In the genomic region with DNA sequence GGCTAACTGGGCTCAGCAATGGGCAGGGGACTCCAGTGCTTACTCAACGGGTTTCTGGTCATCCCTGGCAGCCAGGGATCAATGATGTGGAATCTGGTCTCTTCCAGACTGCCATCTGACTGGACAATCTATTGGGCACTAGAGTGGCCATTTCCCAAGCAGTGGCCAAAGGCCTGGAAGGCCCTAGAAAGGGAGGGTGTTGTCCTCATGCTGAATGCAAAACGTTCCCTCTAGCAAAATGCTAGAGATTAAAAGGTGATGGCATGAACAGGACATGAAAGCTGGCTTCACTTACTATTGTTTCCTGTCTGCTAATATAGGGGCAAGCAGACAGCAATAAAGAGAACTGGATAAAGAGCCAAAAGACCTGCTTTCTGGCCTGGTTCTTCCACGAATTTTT, we compare ENCODE assay signal across 21 cellular contexts.
DNase-seq lines count a peak whose midpoint lies in the region; ATAC-seq, FAIRE-seq and TF ChIP-seq lines count a peak whose summit lies in the region.
"Had no signal": no experiment of that assay in that cellular context is flagged by ENCODE, and none has a peak within 500 bp of the region (broad histone marks: within the 10 kb centered on the region; RNA-seq: fewer than 3 reads in every experiment).

No MANE protein-coding gene starts in this region.

- H2AFZ ChIP-seq in SK-N-SH (ENCODE audit: low read depth) = no peak overlapping the region
- H2AFZ ChIP-seq in GM23338 = no peak overlapping the region
- no peak overlapping the region for H2AFZ ChIP-seq in H1 (ENCODE audit: low read length)
- H2AFZ ChIP-seq in mesenchymal stem cell (ENCODE audit: low read depth, low read length) = no peak overlapping the region

- TF ChIP-seq CTCF in SK-N-SH (IDR thresholded peaks at IDR 0.05) = no peak
- TF ChIP-seq CTCF in GM23338 (conservative IDR thresholded peaks at IDR 0.05; ENCODE audit: low read depth in 2 of 2) = no peak
- no peak for TF ChIP-seq CTCF in H1 (IDR thresholded peaks at IDR 0.05; ENCODE audit: control extremely low read depth in 1 of 3, insufficient read depth in 1 of 3, low read depth in 1 of 3, low read length in 3 of 3)

- TF ChIP-seq POLR2A in H1 (IDR thresholded peaks at IDR 0.05; ENCODE audit: control extremely low read depth in 1 of 2, low read depth in 2 of 2, low read length in 2 of 2) = no peak

- CTCF ChIA-PET in SK-N-SH (lab: Yijun Ruan, JAX) = interaction anchor here (0.8 to 1.5 kb wide), 2 partner anchors 17 to 153 kb away, joined by 3 to 4 read pairs; no protein-coding TSS in a partner anchor
- CTCF ChIA-PET in H1 (lab: Charles Lee; ENCODE audit: partially characterized antibody) = interaction anchor here (1.3 to 1.5 kb wide), 2 partner anchors 89 to 127 kb away, joined by 3 to 5 read pairs; no protein-coding TSS in a partner anchor

- peaks cover 22% of the 10 kb centered on the region for H3K4me1 Mint-ChIP-seq in GM23338
- H3K4me1 Mint-ChIP-seq: B cell; CD4-positive, CD25-positive, alpha-beta regulatory T cell had no signal

- WGBS in SK-N-SH (ENCODE audit: low lambda C conversion rate) = 23% methylated on average over 3 of the region's 3 CpGs
- 24% methylated on average over 3 of the region's 3 CpGs; no CpG with 5 or more reads in 1 of the 2 experiments for WGBS in H1 (ENCODE audit: extremely low coverage in 1 of 2, insufficient coverage in 1 of 2, insufficient read length in 1 of 2, insufficient replicate concordance in 2 of 2, low coverage in 1 of 2, low lambda C conversion rate in 2 of 2, missing lambda C conversion rate in 1 of 2), 2 experiments
- 40% methylated on average over 3 of the region's 3 CpGs for WGBS in mesenchymal stem cell

- no peak overlapping the region for H3K9ac ChIP-seq in SK-N-SH
- no peak overlapping the region for H3K9ac ChIP-seq in H1 (replicated peaks in 1 of 4; ENCODE audit: extremely low read depth in 1 of 4, low read depth in 3 of 4, low read length in 3 of 4)
- H3K9ac ChIP-seq in mesenchymal stem cell (ENCODE audit: low read length) = no peak overlapping the region
- H3K9ac ChIP-seq: BLaER1 had no signal

- H3K56ac ChIP-seq in H1 (replicated peaks; ENCODE audit: insufficient read length, low read depth, low read length) = no peak overlapping the region

- H2BK120ac ChIP-seq in H1 (replicated peaks; ENCODE audit: low read depth, low read length) (no peak overlapping the region), mesenchymal stem cell (ENCODE audit: low read depth, low read length) (no peak overlapping the region)

- no peak overlapping the region for H2BK20ac ChIP-seq in H1 (ENCODE audit: low read length)

- H3K4me3 Mint-ChIP-seq in GM23338 = 0 out of 3 replicates have a peak overlapping the region, but pooled peaks have one; percentile 36
- H3K4me3 Mint-ChIP-seq: B cell; CD4-positive, CD25-positive, alpha-beta regulatory T cell; CD8-positive, alpha-beta T cell had no signal

- POLR2A ChIA-PET in SK-N-SH (lab: Yijun Ruan, JAX) = interaction anchor here (0.7 to 2.3 kb wide), 10 partner anchors 9 to 83 kb away, joined by 3 to 13 read pairs (median 4); no protein-coding TSS in a partner anchor
- POLR2A ChIA-PET in H1 (lab: Charles Lee; ENCODE audit: partially characterized antibody) = interaction anchor here (1.0 kb wide), 1 partner anchor 14 kb away, joined by 3 read pairs; no protein-coding TSS in a partner anchor

- no peaks in the 10 kb centered on the region for H3K9me2 ChIP-seq in SK-N-SH
- no peaks in the 10 kb centered on the region; the same call in 1 of the 2 replicates for H3K9me2 ChIP-seq in GM23338 (ENCODE audit: insufficient read depth)

- FAIRE-seq in H1 (lab: Jason Lieb, UNC) = peak; percentile 62
- FAIRE-seq: A204.1, G401.6, GM12892 had no signal

- H2AK5ac ChIP-seq in H1 (ENCODE audit: low read depth, low read length) (no peak overlapping the region; the same call in 1 of the 2 replicates), mesenchymal stem cell (ENCODE audit: low read length, severe bottlenecking) (no peak overlapping the region)

- H4K5ac ChIP-seq in H1 (ENCODE audit: insufficient read length, low read depth, low read length) = no peak overlapping the region

- no peaks in the 10 kb centered on the region for H3K9me3 ChIP-seq in SK-N-SH
- H3K9me3 ChIP-seq in H1 (ENCODE audit: insufficient read depth in 2 of 2, low read depth in 1 of 2, low read length in 1 of 2) = no peaks in the 10 kb centered on the region
- no peaks in the 10 kb centered on the region for H3K9me3 ChIP-seq in mesenchymal stem cell (ENCODE audit: control insufficient read depth, low read length)
- H3K9me3 ChIP-seq: BLaER1, Caco-2 had no signal

- TF ChIP-seq EP300 in SK-N-SH (IDR thresholded peaks at IDR 0.05; ENCODE audit: borderline replicate concordance in 1 of 2, low read depth in 1 of 2, low read length in 1 of 2) (peak in 1 of 2 experiments; percentile 78; a peak in 1 of 4 replicates), H1 (IDR thresholded peaks at IDR 0.05; ENCODE audit: borderline replicate concordance in 1 of 2, low read depth in 2 of 2, low read length in 2 of 2) (no peak)

- no peak overlapping the region for H2BK15ac ChIP-seq in H1 (ENCODE audit: low read length)
- no peak overlapping the region for H2BK15ac ChIP-seq in mesenchymal stem cell (ENCODE audit: low read depth, poor library complexity, severe bottlenecking)

- no peak overlapping the region for H3K18ac ChIP-seq in H1 (ENCODE audit: extremely low read depth, low read length)
- H3K18ac ChIP-seq in mesenchymal stem cell (ENCODE audit: low read depth in 1 of 2, low read length in 2 of 2) = no peak overlapping the region

- no peak for DNase-seq in SK-N-SH
- no peak for DNase-seq in GM23338 (ENCODE audit: low spot score)
- no peak for DNase-seq in H1 (ENCODE audit: low read depth in 1 of 2, low spot score in 2 of 2)
- DNase-seq in mesenchymal stem cell = no peak
- no peak for DNase-seq in globus pallidus (ENCODE audit: low spot score)
- DNase-seq in activated CD8-positive, alpha-beta memory T cell treated with anti-CD3 and anti-CD28 coated beads for 24 hours = no peak
- DNase-seq in occipital lobe (lab: John Stamatoyannopoulos, UW) = no peak
- DNase-seq: Caco-2; CD4-positive, CD25-positive, alpha-beta regulatory T cell; CD8-positive, alpha-beta T cell; DMS153; DND-41 had no signal

- H3K27ac ChIP-seq in SK-N-SH (ENCODE audit: low read depth in 2 of 2, low read length in 1 of 2) (peak overlapping the region in 1 of 2 experiments; percentile 87; a peak in 2 of 4 replicates), GM23338 (ENCODE audit: low read depth) (no peak overlapping the region), H1 (ENCODE audit: low read depth, low read length) (no peak overlapping the region), mesenchymal stem cell (ENCODE audit: low read length, poor library complexity, severe bottlenecking) (no peak overlapping the region)
- H3K27ac ChIP-seq: 22Rv1, BLaER1, C4-2B had no signal

- H3K4ac ChIP-seq in H1 (replicated peaks; ENCODE audit: insufficient read length, low read depth, low read length) (no peak overlapping the region), mesenchymal stem cell (ENCODE audit: low read depth in 1 of 2, low read length in 2 of 2) (no peak overlapping the region)

- H3K36me3 Mint-ChIP-seq in GM23338 (ENCODE audit: low read depth) = no peaks in the 10 kb centered on the region
- H3K36me3 Mint-ChIP-seq: CD4-positive, CD25-positive, alpha-beta regulatory T cell; CD8-positive, alpha-beta T cell had no signal

- H3K4me2 ChIP-seq in SK-N-SH = no peak overlapping the region
- peak overlapping the region; percentile 20; the same call in 1 of the 2 replicates for H3K4me2 ChIP-seq in GM23338
- H3K4me2 ChIP-seq in H1 (ENCODE audit: insufficient read depth in 1 of 2, low read depth in 2 of 2, low read length in 2 of 2) = peak overlapping the region in 1 of 2 experiments; percentile 38; a peak in 1 of 4 replicates
- no peak overlapping the region for H3K4me2 ChIP-seq in mesenchymal stem cell (ENCODE audit: low read length, poor library complexity, severe bottlenecking)
- H3K4me2 ChIP-seq: BLaER1 had no signal

- no peak overlapping the region for H3K27ac Mint-ChIP-seq in GM23338
- H3K27ac Mint-ChIP-seq: B cell; CD4-positive, CD25-positive, alpha-beta regulatory T cell; CD8-positive, alpha-beta T cell had no signal

- no peak overlapping the region for H2BK5ac ChIP-seq in H1 (ENCODE audit: low read depth, low read length)
- H2BK5ac ChIP-seq in mesenchymal stem cell (ENCODE audit: low read depth, low read length, poor library complexity, severe bottlenecking) = no peak overlapping the region

- H3F3A ChIP-seq in SK-N-SH (replicated peaks; ENCODE audit: insufficient read depth) = peaks cover 6% of the 10 kb centered on the region
- no peaks in the 10 kb centered on the region for H3F3A ChIP-seq in GM23338 (replicated peaks; ENCODE audit: low read depth)

- H3K4me1 ChIP-seq in SK-N-SH (ENCODE audit: control insufficient read depth in 1 of 2, insufficient read depth in 2 of 2, low read depth in 1 of 2, low read length in 1 of 2) (peaks cover 0 to 78% of the 10 kb centered on the region in 2 experiments; a peak in 2 of 4 replicates), GM23338 (ENCODE audit: insufficient read depth) (peaks cover 8% of the 10 kb centered on the region; the same call in 1 of the 2 replicates), H1 (replicated peaks in 1 of 4; ENCODE audit: control insufficient read depth in 3 of 4, insufficient read depth in 4 of 4, low read length in 3 of 4) (peaks cover 0 to 13% (median 6%) of the 10 kb centered on the region in 4 experiments; a peak in 4 of 7 replicates), mesenchymal stem cell (ENCODE audit: control insufficient read depth, insufficient read depth, low read depth, low read length) (no peaks in the 10 kb centered on the region)
- H3K4me1 ChIP-seq: Caco-2 had no signal

- H3K27me3 ChIP-seq in SK-N-SH (ENCODE audit: insufficient read depth) = no peaks in the 10 kb centered on the region
- H3K27me3 ChIP-seq in GM23338 (ENCODE audit: insufficient read depth) = peaks cover 65% of the 10 kb centered on the region
- peaks cover 20 to 65% (median 55%) of the 10 kb centered on the region in 4 experiments for H3K27me3 ChIP-seq in H1 (replicated peaks in 1 of 4; ENCODE audit: control insufficient read depth in 3 of 4, extremely low read depth in 1 of 4, insufficient read depth in 3 of 4, low read length in 3 of 4)
- H3K27me3 ChIP-seq in mesenchymal stem cell (ENCODE audit: control insufficient read depth in 1 of 2, insufficient read depth in 1 of 2, low read length in 2 of 2) = no peaks in the 10 kb centered on the region
- H3K27me3 ChIP-seq: BLaER1 had no signal

- H3K79me1 ChIP-seq in H1 (ENCODE audit: low read depth, low read length) (no peaks in the 10 kb centered on the region), mesenchymal stem cell (replicated peaks; ENCODE audit: low read length, poor library complexity, severe bottlenecking) (no peaks in the 10 kb centered on the region)

- H3K27me3 Mint-ChIP-seq in GM23338 (ENCODE audit: insufficient read depth, low read depth, poor library complexity) = peaks cover 60% of the 10 kb centered on the region
- H3K27me3 Mint-ChIP-seq: B cell; CD4-positive, CD25-positive, alpha-beta regulatory T cell had no signal

- H3K79me2 ChIP-seq in SK-N-SH (ENCODE audit: insufficient read depth) = no peaks in the 10 kb centered on the region
- no peaks in the 10 kb centered on the region for H3K79me2 ChIP-seq in GM23338 (replicated peaks; ENCODE audit: insufficient read depth)
- no peaks in the 10 kb centered on the region for H3K79me2 ChIP-seq in H1 (ENCODE audit: control insufficient read depth in 1 of 2, insufficient read depth in 2 of 2, low read length in 2 of 2)

- H4K91ac ChIP-seq in H1 (replicated peaks; ENCODE audit: insufficient read length, low read length) (no peak overlapping the region), mesenchymal stem cell (ENCODE audit: low read length) (no peak overlapping the region)

- H3K9me3 Mint-ChIP-seq in GM23338 = no peaks in the 10 kb centered on the region; the same call in 1 of the 3 replicates
- H3K9me3 Mint-ChIP-seq: CD8-positive, alpha-beta T cell had no signal

- no peak overlapping the region for H3K14ac ChIP-seq in H1 (ENCODE audit: insufficient read length)
- H3K14ac ChIP-seq in mesenchymal stem cell (ENCODE audit: low read length in 2 of 2) = no peak overlapping the region

- H4K20me1 ChIP-seq in SK-N-SH (ENCODE audit: insufficient read depth) (no peaks in the 10 kb centered on the region), GM23338 (replicated peaks; ENCODE audit: insufficient read depth) (0 out of 2 replicates have a peak, but pooled peaks cover 2% of the 10 kb centered on the region), H1 (replicated peaks in 1 of 2; ENCODE audit: control insufficient read depth in 1 of 2, insufficient read depth in 2 of 2, low read length in 2 of 2) (peaks cover 1 to 2% of the 10 kb centered on the region in 2 experiments)
- H4K20me1 ChIP-seq: BLaER1 had no signal

- H3K4me3 ChIP-seq in SK-N-SH (ENCODE audit: low read depth in 2 of 2, low read length in 1 of 2) (no peak overlapping the region), GM23338 (no peak overlapping the region), H1 (ENCODE audit: extremely low read depth in 1 of 4, insufficient read depth in 2 of 4, low read depth in 3 of 4, low read length in 4 of 4) (no peak overlapping the region), mesenchymal stem cell (ENCODE audit: insufficient read depth in 1 of 2, low read depth in 1 of 2, low read length in 2 of 2) (no peak overlapping the region)
- H3K4me3 ChIP-seq: BLaER1 had no signal

- ATAC-seq in SK-N-SH treated with all-trans-retinoic acid at 6 μM for 48 hours = no peak; the same call in 2 of the 3 replicates
- no peak for ATAC-seq in GM23338
- ATAC-seq: CD8-positive, alpha-beta T cell; HCT116 had no signal

- H3K23ac ChIP-seq in H1 (ENCODE audit: insufficient read length) = no peak overlapping the region
- no peak overlapping the region for H3K23ac ChIP-seq in mesenchymal stem cell (ENCODE audit: low read length in 2 of 2)

- H4K8ac ChIP-seq in H1 (ENCODE audit: extremely low read depth, insufficient read depth, low read length) = no peak overlapping the region
- H4K8ac ChIP-seq in mesenchymal stem cell (ENCODE audit: low read length) = peak overlapping the region; percentile 7

- H2BK12ac ChIP-seq in H1 (ENCODE audit: low read depth, low read length) (no peak overlapping the region), mesenchymal stem cell (ENCODE audit: low read length in 2 of 2) (no peak overlapping the region)

- TF ChIP-seq RAD21 in SK-N-SH (IDR thresholded peaks at IDR 0.05; ENCODE audit: low read length) = peak; percentile 2; the same call in 1 of the 2 replicates
- TF ChIP-seq RAD21 in H1 (IDR thresholded peaks at IDR 0.05 in 1 of 2, conservative IDR thresholded peaks at IDR 0.05 in 1 of 2; ENCODE audit: low read depth in 2 of 2, low read length in 2 of 2) = no peak

- H3K23me2 ChIP-seq in H1 (ENCODE audit: low read depth, low read length) = no peaks in the 10 kb centered on the region

- H3K36me3 ChIP-seq in SK-N-SH (replicated peaks in 1 of 2; ENCODE audit: control insufficient read depth in 1 of 2, insufficient read depth in 2 of 2, low read length in 1 of 2) (peaks cover 0 to 70% of the 10 kb centered on the region in 2 experiments), GM23338 (ENCODE audit: insufficient read depth) (no peaks in the 10 kb centered on the region), H1 (ENCODE audit: control insufficient read depth in 2 of 4, insufficient read depth in 4 of 4, low read length in 3 of 4) (no peaks in the 10 kb centered on the region), mesenchymal stem cell (ENCODE audit: control insufficient read depth in 1 of 2, insufficient read depth in 2 of 2, low read depth in 1 of 2, low read length in 2 of 2) (peaks cover 0 to 58% of the 10 kb centered on the region in 2 experiments)
- H3K36me3 ChIP-seq: BLaER1 had no signal
